Comparison of ENCODE assay signal across 26 cellular contexts in genomic region chr6:85285146-85285545, GRCh38.
"Had no signal": no experiment of that assay in that cellular context is flagged by ENCODE, and none has a peak within 500 bp of the region (broad histone marks: within the 10 kb centered on the region; RNA-seq: fewer than 3 reads in every experiment).

No MANE protein-coding gene starts in this region.

- H3K27ac ChIP-seq: neutrophil, pancreas, psoas muscle, right lobe of liver, sigmoid colon, stomach, thoracic aorta, tibial artery, transverse colon, vagina had no signal

- H3K9me3 Mint-ChIP-seq: stimulated activated naive CD8-positive, alpha-beta T cell treated with anti-CD3 and anti-CD28 coated beads, Interleukin-15, Interleukin-2, amounts not matched to agents 100 ng/mL and 50 ng/mL, for 24 hours; type B pancreatic cell had no signal

- ATAC-seq: naive thymus-derived CD4-positive, alpha-beta T cell; natural killer cell; pancreas; psoas muscle; right cardiac atrium; right lobe of liver; stimulated activated effector memory CD8-positive, alpha-beta T cell treated with anti-CD3 and anti-CD28 coated beads, Interleukin-12 subunit alpha, Interleukin-12 subunit beta, amount 100 ng/mL, for 72 hours; stimulated activated naive B cell treated with anti-CD40 and anti-IgM and Interleukin-4, amounts not matched to agents 10 μg/mL and 1 μg/mL and 100 μg/mL, for 72 hours had no signal

- H3K9me3 ChIP-seq: neutrophil, pancreas, psoas muscle, right lobe of liver, sigmoid colon, thoracic aorta, tibial artery, transverse colon, vagina had no signal

- H3K27me3 ChIP-seq: neutrophil, pancreas, right lobe of liver, sigmoid colon, stomach, tibial artery, transverse colon, vagina had no signal

- H3K4me1 ChIP-seq: pancreas, psoas muscle, right lobe of liver, sigmoid colon, stomach, transverse colon, vagina had no signal

- H3K36me3 Mint-ChIP-seq: naive thymus-derived CD4-positive, alpha-beta T cell; natural killer cell; stimulated activated effector memory CD8-positive, alpha-beta T cell treated with anti-CD3 and anti-CD28 coated beads, Interleukin-12 subunit alpha, Interleukin-12 subunit beta, amount 100 ng/mL, for 72 hours; stimulated activated naive B cell treated with anti-CD40 and anti-IgM and Interleukin-4, amounts not matched to agents 10 μg/mL and 1 μg/mL and 100 μg/mL, for 72 hours; type B pancreatic cell had no signal

- FAIRE-seq: pancreas, small intestine, urothelium cell line had no signal

- H3K4me3 ChIP-seq: pancreas, psoas muscle, right lobe of liver, sigmoid colon, stomach, thoracic aorta, tibial artery, transverse colon, vagina had no signal

- DNase-seq: naive thymus-derived CD4-positive, alpha-beta T cell; natural killer cell; nucleus accumbens; pancreas; psoas muscle; right cardiac atrium; right lobe of liver; sigmoid colon; small intestine; stimulated activated CD4-positive, alpha-beta T cell treated with anti-CD3 and anti-CD28 coated beads, Interleukin-15, amount 100 ng/mL, for 24 hours; stimulated activated CD4-positive, alpha-beta T cell treated with anti-CD3 and anti-CD28 coated beads, Interleukin-2, amount 100 ng/mL, for 24 hours; stimulated activated CD4-positive, alpha-beta T cell treated with anti-CD3 and anti-CD28 coated beads, Interleukin-2, amount 100 ng/mL, for 48 hours; stimulated activated CD4-positive, alpha-beta T cell treated with anti-CD3 and anti-CD28 coated beads, Interleukin-4, amount 100 ng/mL, for 24 hours; stimulated activated naive B cell treated with anti-CD40 and anti-IgM and Interleukin-4, amounts not matched to agents 10 μg/mL and 1 μg/mL and 100 μg/mL, for 72 hours; stimulated activated naive CD4-positive, alpha-beta T cell treated with Interleukin-2 at 50 U/mL for 16 hours; stomach; tibial artery; transverse colon had no signal

- H3K27me3 Mint-ChIP-seq: stimulated activated naive CD8-positive, alpha-beta T cell treated with anti-CD3 and anti-CD28 coated beads, Interleukin-15, Interleukin-2, amounts not matched to agents 100 ng/mL and 50 ng/mL, for 24 hours; type B pancreatic cell had no signal

- H3K27ac Mint-ChIP-seq: naive thymus-derived CD4-positive, alpha-beta T cell; natural killer cell; nephron; stimulated activated effector memory CD8-positive, alpha-beta T cell treated with anti-CD3 and anti-CD28 coated beads, Interleukin-12 subunit alpha, Interleukin-12 subunit beta, amount 100 ng/mL, for 72 hours; stimulated activated naive B cell treated with anti-CD40 and anti-IgM and Interleukin-4, amounts not matched to agents 10 μg/mL and 1 μg/mL and 100 μg/mL, for 72 hours; stimulated activated naive CD8-positive, alpha-beta T cell treated with anti-CD3 and anti-CD28 coated beads, Interleukin-15, Interleukin-2, amounts not matched to agents 100 ng/mL and 50 ng/mL, for 24 hours; type B pancreatic cell had no signal

- H3K36me3 ChIP-seq: neutrophil, pancreas, right lobe of liver, sigmoid colon, stomach, thoracic aorta, tibial artery, transverse colon, vagina had no signal

- H3K4me3 Mint-ChIP-seq: naive thymus-derived CD4-positive, alpha-beta T cell; natural killer cell; nephron; stimulated activated effector memory CD8-positive, alpha-beta T cell treated with anti-CD3 and anti-CD28 coated beads, Interleukin-12 subunit alpha, Interleukin-12 subunit beta, amount 100 ng/mL, for 72 hours; stimulated activated naive B cell treated with anti-CD40 and anti-IgM and Interleukin-4, amounts not matched to agents 10 μg/mL and 1 μg/mL and 100 μg/mL, for 72 hours; stimulated activated naive CD8-positive, alpha-beta T cell treated with anti-CD3 and anti-CD28 coated beads, Interleukin-15, Interleukin-2, amounts not matched to agents 100 ng/mL and 50 ng/mL, for 24 hours; type B pancreatic cell had no signal

- H3K4me1 Mint-ChIP-seq: natural killer cell; nephron; stimulated activated effector memory CD8-positive, alpha-beta T cell treated with anti-CD3 and anti-CD28 coated beads, Interleukin-12 subunit alpha, Interleukin-12 subunit beta, amount 100 ng/mL, for 72 hours; stimulated activated naive B cell treated with anti-CD40 and anti-IgM and Interleukin-4, amounts not matched to agents 10 μg/mL and 1 μg/mL and 100 μg/mL, for 72 hours had no signal
